8 cellular contexts compared by ENCODE assay signal in the genomic region with DNA sequence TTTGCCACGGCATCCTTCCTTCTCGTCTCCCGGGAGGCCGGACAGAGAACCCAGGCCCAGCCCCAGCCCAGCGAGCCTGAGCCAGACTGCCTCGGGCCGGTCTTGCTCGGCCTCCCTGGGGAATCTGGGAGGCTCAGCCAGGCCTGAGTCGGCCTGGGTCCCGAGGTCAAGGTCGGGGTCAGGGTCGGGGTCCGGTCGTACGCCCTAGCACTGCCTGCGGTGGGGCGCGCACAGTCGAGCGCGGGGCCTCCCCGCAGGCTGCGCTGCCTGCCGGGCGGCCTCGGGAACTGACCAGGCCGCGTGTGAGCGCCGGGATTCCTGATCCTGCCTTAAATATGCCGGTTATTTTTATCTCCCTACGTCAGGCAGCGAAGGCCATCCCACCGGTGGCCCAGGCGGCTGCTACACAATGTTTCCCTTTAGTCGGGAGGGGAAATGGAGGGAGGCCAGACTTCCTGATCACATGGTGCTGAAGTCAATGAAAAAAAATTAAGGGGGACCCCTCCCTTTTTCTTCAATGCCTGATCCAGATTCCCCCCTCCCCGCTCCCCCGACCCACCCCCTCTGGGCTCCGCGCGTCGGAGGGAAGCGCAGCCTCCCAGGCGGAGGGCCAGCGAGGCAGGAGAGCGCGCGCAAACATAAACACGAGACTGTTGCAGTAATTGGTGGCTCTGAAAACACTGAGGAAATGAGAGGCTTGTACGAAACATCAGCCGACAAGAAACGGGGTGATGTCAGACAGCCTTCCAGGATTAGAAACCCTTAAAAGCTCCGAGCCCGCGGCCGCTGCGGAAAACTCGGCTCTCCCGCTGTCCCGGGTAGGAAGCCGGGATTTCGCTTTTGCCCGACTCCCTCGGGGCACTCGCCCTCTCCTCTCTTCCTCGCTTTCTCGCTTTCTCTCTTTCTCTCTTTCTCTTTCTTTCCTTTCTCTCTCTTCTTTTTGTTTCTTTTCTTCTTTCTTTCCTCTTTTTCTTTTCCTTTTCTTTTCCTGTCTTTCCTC.
DNase-seq lines count a peak whose midpoint lies in the region; ATAC-seq and TF ChIP-seq lines count a peak whose summit lies in the region.

No MANE protein-coding gene starts in this region.

- 2 to 5% (median 3%) methylated on average over 46 to 67 of the region's 67 CpGs for WGBS in heart left ventricle, 4 donors

- H3K4me1 ChIP-seq in heart left ventricle (peaks cover 0 to 32% (median 14%) of the 10 kb centered on the region in 12 donors), neutrophil (ENCODE audit: control insufficient read depth in 1 of 2, insufficient read depth in 1 of 2, low read depth in 1 of 2, low read length in 1 of 2) (peaks cover 36 to 37% of the 10 kb centered on the region in 2 experiments)

- H3K4me3 ChIP-seq in heart left ventricle (peak overlapping the region in 11 of 12 donors; percentile 26 to 61 (median 51)), neutrophil (ENCODE audit: low read depth in 1 of 2, low read length in 1 of 2) (peak overlapping the region; percentile 62 to 68)

- H3K27ac ChIP-seq in heart left ventricle (peak overlapping the region; percentile 95 to 100 (median 96)), neutrophil (no peak overlapping the region)

- DNase-seq in ELR (ENCODE audit: low read depth) (peak; percentile 84), LHCN-M2 (ENCODE audit: low read depth) (peak; percentile 87), amygdala (lab: John Stamatoyannopoulos, UW) (peak; percentile 18 to 95 (median 71)), heart left ventricle (peak; percentile 92 to 95 (median 95)), activated gamma-delta T cell (lab: John Stamatoyannopoulos, UW) (no peak)
- no peak for DNase-seq in stimulated activated CD4-positive, alpha-beta T cell treated with anti-CD3 and anti-CD28 coated beads, Interleukin-1b, Interleukin-23, amount 100 ng/mL, for 48 hours

- TF ChIP-seq POLR2A in heart left ventricle (IDR thresholded peaks at IDR 0.05), result peak; percentile 79 to 99

- H3K36me3 ChIP-seq in heart left ventricle (no peaks in the 10 kb centered on the region), neutrophil (no peaks in the 10 kb centered on the region)

- TF ChIP-seq CTCF in heart left ventricle (IDR thresholded peaks at IDR 0.05) (peak in 7 of 12 donors; percentile 9 to 56 (median 39)), neutrophil (IDR thresholded peaks at IDR 0.05) (no peak)

- H3K27me3 ChIP-seq in heart left ventricle, result no peaks in the 10 kb centered on the region
- H3K27me3 ChIP-seq in neutrophil, result no peaks in the 10 kb centered on the region

- no peaks in the 10 kb centered on the region for H3K9me3 ChIP-seq in heart left ventricle
- no peaks in the 10 kb centered on the region for H3K9me3 ChIP-seq in neutrophil

- peak; percentile 90 to 96 (median 94) for ATAC-seq in heart left ventricle
- ATAC-seq in GM19452 (IDR thresholded peaks at IDR 0.05; ENCODE audit: unreplicated experiment), result no peak

- intact Hi-C loops in heart left ventricle (cut with DNase I), result loop anchor here (1.0 to 10.0 kb wide), 13 partner anchors 35 to 505 kb away; partner anchors contain the start of gene KLF4 (in 5 of the 10)

Comparison
In these comparisons a context has a peak if more than half of its experiments do, and no peak if none do; other contexts are left out.
1. DNase-seq: peak in ELR (single experiment), LHCN-M2 (single experiment), amygdala (56 of 56) and heart left ventricle (5 of 5); none in activated gamma-delta T cell (single experiment) and stimulated activated CD4-positive, alpha-beta T cell treated with anti-CD3 and anti-CD28 coated beads, Interleukin-1b, Interleukin-23, amount 100 ng/mL, for 48 hours (single experiment).